Comparison of ENCODE assay signal across 10 cellular contexts in genomic region chr3:52798978-52799476, GRCh38. TPM values are rescaled to one million over a fixed set of nuclear protein-coding genes. Genes with fewer than 3 reads are reported as not detected.
DNase-seq lines count a peak whose midpoint lies in the region; ATAC-seq and TF ChIP-seq lines count a peak whose summit lies in the region.
"Had no signal": no experiment of that assay in that cellular context is flagged by ENCODE, and none has a peak within 500 bp of the region (broad histone marks: within the 10 kb centered on the region; RNA-seq: fewer than 3 reads in every experiment).

No MANE protein-coding gene starts in this region.

- H3K4me1 Mint-ChIP-seq in natural killer cell: peaks cover 0 to 4% of the 10 kb centered on the region in 2 donors

- H3K27me3 Mint-ChIP-seq in natural killer cell (ENCODE audit: low read depth in 2 of 2): no peaks in the 10 kb centered on the region

- H3K4me3 ChIP-seq in brain microvascular endothelial cell (ENCODE audit: low read depth, low read length): no peak overlapping the region
- H3K4me3 ChIP-seq: SJSA1 had no signal

- H3K27ac ChIP-seq in brain microvascular endothelial cell: no peak overlapping the region
- H3K27ac ChIP-seq in substantia nigra (ENCODE audit: low read depth, low read length, poor library complexity, severe bottlenecking): no peak overlapping the region
- H3K27ac ChIP-seq: SJSA1 had no signal

- TF ChIP-seq CTCF in brain microvascular endothelial cell (IDR thresholded peaks at IDR 0.05; ENCODE audit: low read depth, low read length, missing control alignments) (peak; percentile 71), natural killer cell (IDR thresholded peaks at IDR 0.05) (peak; percentile 38)

- intact Hi-C loops in natural killer cell (cut with micrococcal nuclease) (no loop called here), posterior cingulate gyrus (cut with DNase I) (no loop called here)

- no peaks in the 10 kb centered on the region for H3K36me3 ChIP-seq in brain microvascular endothelial cell (replicated peaks)
- H3K36me3 ChIP-seq: SJSA1 had no signal

- in situ Hi-C loops in brain microvascular endothelial cell (cut with HindIII; ENCODE audit: low pct_ligation_motif_present, low sequenced_read_pairs): no loop called here

- DNase-seq in ELR (ENCODE audit: low read depth) (peak; percentile 26), HuH-7.5 (ENCODE audit: low spot score) (peak; percentile 55), brain microvascular endothelial cell (no peak), natural killer cell (no peak), posterior cingulate gyrus (no peak), substantia nigra (lab: John Stamatoyannopoulos, UW) (no peak)

- H3K4me3 Mint-ChIP-seq in natural killer cell: no peak overlapping the region

- no peaks in the 10 kb centered on the region for H3K36me3 Mint-ChIP-seq in natural killer cell

- H3K27ac Mint-ChIP-seq in natural killer cell: no peak overlapping the region

- no peaks in the 10 kb centered on the region for H3K9me3 Mint-ChIP-seq in natural killer cell

- H3K27me3 ChIP-seq in brain microvascular endothelial cell (replicated peaks): no peaks in the 10 kb centered on the region
- H3K27me3 ChIP-seq: SJSA1 had no signal

- ATAC-seq in natural killer cell: no peak
- no peak for ATAC-seq in GM21528 (IDR thresholded peaks at IDR 0.05; ENCODE audit: low FRiP score, unreplicated experiment)
- no peak for ATAC-seq in HG03175 (IDR thresholded peaks at IDR 0.05; ENCODE audit: unreplicated experiment)

RNA-seq across cellular contexts. Expression of gene ITIH3, which starts 4.4 kb away (rescaled TPM):
- not detected for total RNA-seq in natural killer cell

RNA-seq across cellular contexts. Expression of gene ITIH1, which starts 21.6 kb away (rescaled TPM):
- total RNA-seq in natural killer cell: under 1 TPM in 1 of 3 donors, not detected in 2; 0.56 TPM
- total RNA-seq: SJSA1, urinary bladder had no signal

RNA-seq across cellular contexts. Expression of gene NEK4, which starts 28.3 kb away (rescaled TPM):
- total RNA-seq in natural killer cell: 10 to 100 TPM; 13.8 to 19.5 (median 15.5) TPM

RNA-seq across cellular contexts. Expression of gene ITIH4, which starts 31.4 kb away (rescaled TPM):
- total RNA-seq in natural killer cell: 10 to 100 TPM; 28.2 to 33.0 (median 32.8) TPM
- total RNA-seq: SJSA1 had no signal

RNA-seq across cellular contexts. Expression of gene MUSTN1, which starts 35.8 kb away (rescaled TPM):
- 1 to 10 TPM; 5.3 to 7.7 (median 6.8) TPM for total RNA-seq in natural killer cell
- total RNA-seq: SJSA1 had no signal

Comparison
In these comparisons a context has a peak if more than half of its experiments do, and no peak if none do; other contexts are left out.
1. DNase-seq: peak in ELR (single experiment) and HuH-7.5 (single experiment); none in brain microvascular endothelial cell (single experiment), natural killer cell (single experiment), posterior cingulate gyrus (0 of 10) and substantia nigra (0 of 49).